In genomic region chr15:72199721-72200212, GRCh38 we compare ENCODE assay signal across 7 cellular contexts. TPM values are rescaled to one million over a fixed set of nuclear protein-coding genes. Genes with fewer than 3 reads are reported as not detected.
DNase-seq lines count a peak whose midpoint lies in the region; FAIRE-seq and TF ChIP-seq lines count a peak whose summit lies in the region.

No MANE protein-coding gene starts in this region.

- DNase-seq in GM12891 (ENCODE audit: insufficient read length, low spot score) (peak; percentile 68), SJCRH30 (peak; percentile 55 to 75), foreskin melanocyte (peak; percentile 56), osteoblast (ENCODE audit: insufficient read length, low spot score, missing footprints) (peak; percentile 98), tibial nerve (ENCODE audit: low spot score in 2 of 2) (peak; percentile 63 to 88)
- DNase-seq in activated effector memory CD4-positive, alpha-beta T cell treated with anti-CD3 and anti-CD28 coated beads, Interleukin-2, amount 50 U/mL, for 16 hours, result peak; percentile 89

- peak; percentile 99 for FAIRE-seq in GM12891 (lab: Jason Lieb, UNC)

- H3K27ac ChIP-seq in KMS-11 (peak overlapping the region; percentile 12; the same call in 1 of the 2 replicates), SJCRH30 (no peak overlapping the region), osteoblast (ENCODE audit: low read depth, low read length) (no peak overlapping the region), tibial nerve (peak overlapping the region in 1 of 4 donors; percentile 39)

- H3K27me3 ChIP-seq in KMS-11 (ENCODE audit: insufficient read depth, low read depth), result no peaks in the 10 kb centered on the region
- H3K27me3 ChIP-seq in SJCRH30, result no peaks in the 10 kb centered on the region
- no peaks in the 10 kb centered on the region for H3K27me3 ChIP-seq in osteoblast (ENCODE audit: insufficient read depth, low read length)
- H3K27me3 ChIP-seq in tibial nerve, result no peaks in the 10 kb centered on the region

- no peak; the same call in 1 of the 2 replicates for TF ChIP-seq POLR2A in GM12891 (IDR thresholded peaks at IDR 0.05; ENCODE audit: low read depth, low read length)
- TF ChIP-seq POLR2A in tibial nerve (IDR thresholded peaks at IDR 0.05), result no peak

- H3K36me3 ChIP-seq in KMS-11 (ENCODE audit: insufficient read depth), result peaks cover 26% of the 10 kb centered on the region; the same call in 1 of the 2 replicates
- H3K36me3 ChIP-seq in SJCRH30, result peaks cover 70% of the 10 kb centered on the region
- peaks cover 67% of the 10 kb centered on the region for H3K36me3 ChIP-seq in osteoblast (ENCODE audit: insufficient read depth, low read length)
- peaks cover 0 to 63% (median 24%) of the 10 kb centered on the region in 3 donors for H3K36me3 ChIP-seq in tibial nerve

- H4K20me1 ChIP-seq in KMS-11 (ENCODE audit: insufficient read depth), result 0 out of 2 replicates have a peak, but pooled peaks cover 2% of the 10 kb centered on the region
- H4K20me1 ChIP-seq in osteoblast (ENCODE audit: insufficient read depth, low read length), result peaks cover 73% of the 10 kb centered on the region

- WGBS in tibial nerve, 2 donors, result 58 to 67% methylated on average over 2 of the region's 2 CpGs

- H3K79me2 ChIP-seq in KMS-11 (ENCODE audit: insufficient read depth, low read depth) (no peaks in the 10 kb centered on the region; the same call in 1 of the 2 replicates), osteoblast (ENCODE audit: insufficient read depth, low read length) (peaks cover 20% of the 10 kb centered on the region)

- H3K4me2 ChIP-seq in KMS-11, result no peak overlapping the region
- H3K4me2 ChIP-seq in osteoblast (ENCODE audit: insufficient read depth, low read length), result no peak overlapping the region

- H2AFZ ChIP-seq in KMS-11 (ENCODE audit: low read depth) (no peak overlapping the region), osteoblast (ENCODE audit: low read length) (no peak overlapping the region)

- TF ChIP-seq CTCF in KMS-11 (conservative IDR thresholded peaks at IDR 0.05; ENCODE audit: low read depth, low read length), result peak; percentile 82
- TF ChIP-seq CTCF in osteoblast (IDR thresholded peaks at IDR 0.05; ENCODE audit: extremely low read depth, low read depth, low read length), result peak; percentile 87
- peak; percentile 81 to 95 (median 88) for TF ChIP-seq CTCF in tibial nerve (IDR thresholded peaks at IDR 0.05)

- no peak overlapping the region for H3K4me3 ChIP-seq in KMS-11 (IDR thresholded peaks at IDR 0.05; ENCODE audit: insufficient read depth, low read depth, low read length)
- no peak overlapping the region for H3K4me3 ChIP-seq in SJCRH30
- H3K4me3 ChIP-seq in osteoblast (ENCODE audit: insufficient read depth, low read length), result no peak overlapping the region
- H3K4me3 ChIP-seq in tibial nerve, result no peak overlapping the region

- H3K9ac ChIP-seq in KMS-11, result no peak overlapping the region

- no peaks in the 10 kb centered on the region for H3K9me3 ChIP-seq in SJCRH30 (replicated peaks)
- H3K9me3 ChIP-seq in osteoblast (ENCODE audit: low read depth, low read length), result no peaks in the 10 kb centered on the region
- H3K9me3 ChIP-seq in tibial nerve, result no peaks in the 10 kb centered on the region

- TF ChIP-seq EP300 in tibial nerve (IDR thresholded peaks at IDR 0.05), result peak in 1 of 2 donors; percentile 32

- H3K4me1 ChIP-seq in KMS-11 (ENCODE audit: low read depth, poor library complexity, severe bottlenecking), result peaks cover 41% of the 10 kb centered on the region
- H3K4me1 ChIP-seq in SJCRH30, result peaks cover 32% of the 10 kb centered on the region
- peaks cover 21% of the 10 kb centered on the region for H3K4me1 ChIP-seq in osteoblast (ENCODE audit: insufficient read depth, low read length)
- peaks cover 0 to 45% (median 8%) of the 10 kb centered on the region in 4 donors for H3K4me1 ChIP-seq in tibial nerve

TF ChIP-seq in GM12891, 5 proteins besides CTCF, POLR2A, EP300 and RAD21:
- TF ChIP-seq SPI1 (IDR thresholded peaks at IDR 0.05; ENCODE audit: low read depth, low read length) (peak; percentile 39; the same call in 1 of the 2 replicates), TAF1 (IDR thresholded peaks at IDR 0.05; ENCODE audit: low read depth, low read length) (no peak)
TF ChIP-seq in GM12891: peak in this region for 1.

RNA-seq across cellular contexts. Expression of gene GRAMD2A, which starts 2.2 kb away (rescaled TPM):
- polyA plus RNA-seq in GM12891 (2012; ENCODE audit: low read depth, missing spikeins), result 0.19 TPM
- total RNA-seq in SJCRH30 (2014; rRNA removed; shearing (Covaris generic)), result 0.35 TPM in 1 of 2 replicates, not detected in the other
- total RNA-seq in osteoblast, result not detected in 2 replicates
- total RNA-seq in tibial nerve, result 1 to 10 TPM; 1.1 to 2.9 (median 2.2) TPM

RNA-seq across cellular contexts. Expression of gene PKM, which starts 31.2 kb away (rescaled TPM):
- 1,892 TPM for polyA plus RNA-seq in GM12891 (2012; ENCODE audit: low read depth, missing spikeins)
- total RNA-seq in SJCRH30 (2014; rRNA removed; shearing (Covaris generic)), result 1,855 and 1,858 TPM in 2 replicates
- total RNA-seq in osteoblast (1,919 and 2,299 TPM in 2 replicates), tibial nerve (100 to 1,000 TPM; 261 to 293 (median 272) TPM)
